Comparison of ENCODE assay signal across 18 cellular contexts in the genomic region with DNA sequence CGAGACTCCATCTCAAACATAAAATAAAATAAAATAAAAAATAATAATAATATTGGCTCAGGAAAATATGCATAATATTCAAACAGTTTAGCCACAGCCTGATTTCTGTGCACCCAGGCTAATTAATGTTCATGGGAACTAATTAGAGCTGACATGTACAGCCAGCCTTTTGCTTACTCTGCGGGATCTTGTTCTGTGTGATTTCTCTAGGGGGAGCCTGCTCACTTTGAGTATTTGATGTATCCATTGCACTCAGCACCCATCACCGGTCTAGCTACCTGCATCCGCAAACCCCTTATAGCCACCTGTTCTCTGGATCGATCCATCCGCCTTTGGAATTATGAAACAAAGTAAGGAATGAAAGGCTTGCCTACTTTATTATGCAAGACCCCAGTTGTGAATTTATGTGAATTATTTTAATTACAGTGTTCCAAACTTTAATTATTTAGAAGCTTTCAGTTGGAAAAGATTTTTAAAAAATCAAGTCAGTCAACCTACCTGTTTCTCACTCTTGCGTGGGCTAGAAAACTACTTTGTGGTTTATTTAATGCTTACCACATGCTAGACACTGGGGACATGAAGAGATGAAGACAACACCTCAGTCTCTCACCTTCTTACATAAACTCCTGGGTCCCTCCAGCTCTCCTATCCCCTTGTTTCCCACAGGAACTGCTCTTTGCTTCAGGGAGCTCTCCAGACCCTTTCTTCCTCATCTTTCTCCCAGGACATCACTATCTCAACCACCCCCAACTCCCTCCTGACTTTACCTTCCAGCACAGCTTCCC. TPM values are rescaled to one million over a fixed set of nuclear protein-coding genes. Genes with fewer than 3 reads are reported as not detected.
A peak's percentile ranks its signal among the peaks of the same experiment; 100 is the strongest.
DNase-seq lines count a peak whose midpoint lies in the region; ATAC-seq, FAIRE-seq and TF ChIP-seq lines count a peak whose summit lies in the region.
"Had no signal": no experiment of that assay in that cellular context is flagged by ENCODE, and none has a peak within 500 bp of the region (broad histone marks: within the 10 kb centered on the region; RNA-seq: fewer than 3 reads in every experiment).

No MANE protein-coding gene starts in this region.

- DNase-seq in A673 (ENCODE audit: low spot score) (peak; percentile 22), NCI-H1436 treated with DMSO at 0.1 percent for 48 hours (lab: John Stamatoyannopoulos, UW) (peak; percentile 12), bronchial epithelial cell (ENCODE audit: low read depth) (no peak), NCI-H1930 (lab: John Stamatoyannopoulos, UW) (no peak), DMS53 treated with DMSO at 0.1 percent for 48 hours (lab: John Stamatoyannopoulos, UW; ENCODE audit: unreplicated experiment) (no peak), lower lobe of right lung (no peak)
- DNase-seq: activated CD4-positive, alpha-beta T cell treated with anti-CD3 and anti-CD28 coated beads, Interleukin-2, amount 50 U/mL, for 48 hours; activated effector memory CD4-positive, alpha-beta T cell treated with Interleukin-2 at 50 U/mL for 16 hours; head of caudate nucleus; immature natural killer cell; NCI-H187 treated with DMSO at 0.1 percent for 48 hours; NCI-H526 treated with DMSO at 0.1 percent for 48 hours; stimulated activated CD4-positive, alpha-beta T cell treated with anti-CD3 and anti-CD28 coated beads, Interleukin-2, amount 100 ng/mL, for 48 hours; transverse colon had no signal

- CTCF ChIA-PET in A673 (lab: Charles Lee) = interaction anchor here (0.8 kb wide), 1 partner anchor 30 kb away, joined by 3 read pairs; no protein-coding TSS in a partner anchor

- TF ChIP-seq CTCF in A673 (conservative IDR thresholded peaks at IDR 0.05; ENCODE audit: low read depth, low read length) (peak; percentile 27; the same call in 1 of the 2 replicates), GM12875 (IDR thresholded peaks at IDR 0.05; ENCODE audit: borderline replicate concordance, insufficient read depth, low read depth, low read length) (peak; percentile 18; the same call in 1 of the 2 replicates), bronchial epithelial cell (IDR thresholded peaks at IDR 0.05; ENCODE audit: insufficient read depth, low read length, severe bottlenecking) (no peak), lower lobe of right lung (IDR thresholded peaks at IDR 0.05) (no peak)

- H3K9me3 ChIP-seq in A673 (ENCODE audit: low read depth, low read length, poor library complexity, severe bottlenecking) (no peaks in the 10 kb centered on the region), lower lobe of right lung (no peaks in the 10 kb centered on the region)
- H3K9me3 ChIP-seq: transverse colon had no signal

- H3K4me1 ChIP-seq in A673 (ENCODE audit: insufficient read depth, low read length, poor library complexity, severe bottlenecking) (no peaks in the 10 kb centered on the region), lower lobe of right lung (no peaks in the 10 kb centered on the region)
- H3K4me1 ChIP-seq: transverse colon had no signal

- H3K36me3 ChIP-seq in A673 (ENCODE audit: insufficient read depth, low read length, poor library complexity, severe bottlenecking) = no peaks in the 10 kb centered on the region
- no peaks in the 10 kb centered on the region for H3K36me3 ChIP-seq in bronchial epithelial cell (ENCODE audit: control insufficient read depth, insufficient read depth, low read length)
- H3K36me3 ChIP-seq in lower lobe of right lung = no peaks in the 10 kb centered on the region
- H3K36me3 ChIP-seq: transverse colon had no signal

- POLR2A ChIA-PET in A673 (lab: Charles Lee; ENCODE audit: low non-redundant PET) = interaction anchor here (1.2 kb wide), 1 partner anchor 9 kb away, joined by 4 read pairs; no protein-coding TSS in a partner anchor

- peak; percentile 18 for FAIRE-seq in bronchial epithelial cell (lab: Jason Lieb, UNC)

- H3K27ac ChIP-seq in A673 (ENCODE audit: low read depth, low read length, poor library complexity, severe bottlenecking) (no peak overlapping the region), lower lobe of right lung (no peak overlapping the region)
- H3K27ac ChIP-seq: skin epidermis, transverse colon had no signal

- intact Hi-C loops in A673 (cut with micrococcal nuclease; ENCODE audit: unreplicated experiment) = no loop called here
- intact Hi-C loops in lower lobe of right lung (cut with DNase I) = no loop called here

- no peak for ATAC-seq in lower lobe of right lung

- H3K4me3 ChIP-seq in A673 (ENCODE audit: low read depth, low read length, poor library complexity, severe bottlenecking) (no peak overlapping the region), GM12875 (ENCODE audit: low read depth, low read length) (no peak overlapping the region), bronchial epithelial cell (ENCODE audit: low read depth, low read length) (no peak overlapping the region), lower lobe of right lung (no peak overlapping the region)
- H3K4me3 ChIP-seq: skin epidermis, transverse colon had no signal

- no TSS peak for BruUV-seq in A673 (replicated peaks; lab: Mats Ljungman, UMichigan)

- H3K27me3 ChIP-seq in A673 (replicated peaks; ENCODE audit: insufficient read depth, low read depth, low read length, poor library complexity) = no peaks in the 10 kb centered on the region
- H3K27me3 ChIP-seq in bronchial epithelial cell (ENCODE audit: control insufficient read depth, insufficient read depth, low read length) = no peaks in the 10 kb centered on the region
- H3K27me3 ChIP-seq in lower lobe of right lung (ENCODE audit: low read depth) = no peaks in the 10 kb centered on the region

RNA-seq across cellular contexts. Expression of gene CFAP57, which starts 25.4 kb away (rescaled TPM):
- total RNA-seq in A673 (2021) = 0.20 and 0.73 TPM in 2 replicates
- under 0.01 TPM in 1 of 2 replicates, not detected in the other for total RNA-seq in bronchial epithelial cell
- total RNA-seq in lower lobe of right lung = 4.1 TPM
- total RNA-seq: SK-MEL-5; T-helper 2 cell treated with Interferon-gamma antibody and Interleukin-4, amounts not matched to agents 100 ng/mL and 5 ng/mL, for 36 hours; transverse colon had no signal

RNA-seq across cellular contexts. Expression of gene EBNA1BP2, which starts 25.4 kb away (rescaled TPM):
- total RNA-seq in A673 (2021) (145 and 169 TPM in 2 replicates), bronchial epithelial cell (161 and 186 TPM in 2 replicates), lower lobe of right lung (29.3 TPM)

Comparison
In these comparisons a context has a peak if more than half of its experiments do, and no peak if none do; other contexts are left out.
1. DNase-seq: peak in A673 (single experiment) and NCI-H1436 treated with DMSO at 0.1 percent for 48 hours (single experiment); none in bronchial epithelial cell (single experiment), NCI-H1930 (0 of 2), DMS53 treated with DMSO at 0.1 percent for 48 hours (single experiment) and lower lobe of right lung (single experiment).
2. CTCF ChIP-seq: peak in A673 (single experiment) and GM12875 (single experiment); none in bronchial epithelial cell (single experiment) and lower lobe of right lung (single experiment).